ENCODE assay signal across 15 cellular contexts in genomic region chr1:22975694-22976093, GRCh38. TPM values are rescaled to one million over a fixed set of nuclear protein-coding genes. Genes with fewer than 3 reads are reported as not detected.
DNase-seq lines count a peak whose midpoint lies in the region; ATAC-seq, FAIRE-seq and TF ChIP-seq lines count a peak whose summit lies in the region.
"Had no signal": no experiment of that assay in that cellular context is flagged by ENCODE, and none has a peak within 500 bp of the region (broad histone marks: within the 10 kb centered on the region; RNA-seq: fewer than 3 reads in every experiment).

No MANE protein-coding gene starts in this region.

- H3K27me3 Mint-ChIP-seq in chondrocyte (ENCODE audit: low read depth) = no peaks in the 10 kb centered on the region
- peaks cover 34% of the 10 kb centered on the region for H3K27me3 Mint-ChIP-seq in activated T-cell treated with anti-CD3 and anti-CD28 coated beads, Interleukin-2, amount 50 U/mL, for 72 hours (ENCODE audit: low read depth)

- no peak overlapping the region; the same call in 1 of the 2 replicates for H2BK20ac ChIP-seq in H1 (ENCODE audit: low read length)

- H3K56ac ChIP-seq in H1 (replicated peaks; ENCODE audit: insufficient read length, low read depth, low read length) = no peak overlapping the region

- H3K27ac ChIP-seq in H1 (ENCODE audit: low read depth, low read length) = no peak overlapping the region
- H3K27ac ChIP-seq: testis had no signal

- no peak overlapping the region for H3K23ac ChIP-seq in H1 (ENCODE audit: insufficient read length)

- no peaks in the 10 kb centered on the region for H3K9me2 ChIP-seq in Loucy (replicated peaks; ENCODE audit: low read depth, low read length)

- CTCF ChIA-PET in H1 (lab: Charles Lee; ENCODE audit: partially characterized antibody) = interaction anchor here (0.9 to 2.5 kb wide), 4 partner anchors 92 to 210 kb away, joined by 3 to 14 read pairs (median 3); no protein-coding TSS in a partner anchor

- no peaks in the 10 kb centered on the region for H3K4me1 ChIP-seq in Loucy (ENCODE audit: insufficient read depth, low read length, poor library complexity, severe bottlenecking)
- peaks cover 0 to 2% (median 0%) of the 10 kb centered on the region in 4 experiments; a peak in 1 of 7 replicates for H3K4me1 ChIP-seq in H1 (replicated peaks in 1 of 4; ENCODE audit: control insufficient read depth in 3 of 4, insufficient read depth in 4 of 4, low read length in 3 of 4)
- H3K4me1 ChIP-seq: testis had no signal

- H3F3A ChIP-seq in Loucy (ENCODE audit: low read depth) = no peaks in the 10 kb centered on the region

- TF ChIP-seq POLR2A in H1 (IDR thresholded peaks at IDR 0.05; ENCODE audit: control extremely low read depth in 1 of 2, low read depth in 2 of 2, low read length in 2 of 2) = no peak

- no peaks in the 10 kb centered on the region for H3K9me3 ChIP-seq in Loucy (ENCODE audit: insufficient read depth, low read depth, low read length)
- no peaks in the 10 kb centered on the region for H3K9me3 ChIP-seq in H1 (ENCODE audit: insufficient read depth in 2 of 2, low read depth in 1 of 2, low read length in 1 of 2)
- H3K9me3 ChIP-seq: testis had no signal

- H3K4ac ChIP-seq in H1 (replicated peaks; ENCODE audit: insufficient read length, low read depth, low read length) = no peak overlapping the region

- H4K20me1 ChIP-seq in Loucy (ENCODE audit: insufficient read depth, low read length, poor library complexity, severe bottlenecking) (no peaks in the 10 kb centered on the region), H1 (replicated peaks in 1 of 2; ENCODE audit: control insufficient read depth in 1 of 2, insufficient read depth in 2 of 2, low read length in 2 of 2) (no peaks in the 10 kb centered on the region)

- no peak for FAIRE-seq in H1 (lab: Jason Lieb, UNC)

- H3K36me3 ChIP-seq in Loucy (ENCODE audit: insufficient read depth, low read length) (no peaks in the 10 kb centered on the region), H1 (ENCODE audit: control insufficient read depth in 2 of 4, insufficient read depth in 4 of 4, low read length in 3 of 4) (no peaks in the 10 kb centered on the region)

- H2BK15ac ChIP-seq in H1 (ENCODE audit: low read length) = no peak overlapping the region

- H3K4me2 ChIP-seq in Loucy (ENCODE audit: low read depth, low read length, poor library complexity, severe bottlenecking) = peak overlapping the region; percentile 49
- no peak overlapping the region for H3K4me2 ChIP-seq in H1 (ENCODE audit: insufficient read depth in 1 of 2, low read depth in 2 of 2, low read length in 2 of 2)

- H3K4me3 ChIP-seq in Loucy (ENCODE audit: low read length, poor library complexity, severe bottlenecking) (no peak overlapping the region), H1 (ENCODE audit: extremely low read depth in 1 of 4, insufficient read depth in 2 of 4, low read depth in 3 of 4, low read length in 4 of 4) (no peak overlapping the region)
- H3K4me3 ChIP-seq: testis had no signal

- H4K8ac ChIP-seq in H1 (ENCODE audit: extremely low read depth, insufficient read depth, low read length) = peak overlapping the region; percentile 82; the same call in 1 of the 2 replicates

- no peaks in the 10 kb centered on the region for H3K79me2 ChIP-seq in Loucy (ENCODE audit: insufficient read depth, low read length)
- no peaks in the 10 kb centered on the region for H3K79me2 ChIP-seq in H1 (ENCODE audit: control insufficient read depth in 1 of 2, insufficient read depth in 2 of 2, low read length in 2 of 2)

- POLR2A ChIA-PET in H1 (lab: Charles Lee; ENCODE audit: partially characterized antibody) = no interaction called here

- H3K9ac ChIP-seq in Loucy (ENCODE audit: low read depth, low read length, poor library complexity, severe bottlenecking) = no peak overlapping the region
- H3K9ac ChIP-seq in H1 (replicated peaks in 1 of 4; ENCODE audit: extremely low read depth in 1 of 4, low read depth in 3 of 4, low read length in 3 of 4) = no peak overlapping the region

- H4K91ac ChIP-seq in H1 (replicated peaks; ENCODE audit: insufficient read length, low read length) = no peak overlapping the region

- H3K14ac ChIP-seq in H1 (ENCODE audit: insufficient read length) = no peak overlapping the region

- 91% methylated on average over 3 of the region's 3 CpGs; no CpG with 5 or more reads in 1 of the 2 experiments for WGBS in H1 (ENCODE audit: extremely low coverage in 1 of 2, insufficient coverage in 1 of 2, insufficient read length in 1 of 2, insufficient replicate concordance in 2 of 2, low coverage in 1 of 2, low lambda C conversion rate in 2 of 2, missing lambda C conversion rate in 1 of 2), 2 experiments

- H3K23me2 ChIP-seq in H1 (ENCODE audit: low read depth, low read length) = no peaks in the 10 kb centered on the region

- H2BK120ac ChIP-seq in H1 (replicated peaks; ENCODE audit: low read depth, low read length) = no peak overlapping the region

- no peaks in the 10 kb centered on the region for H3K79me1 ChIP-seq in H1 (ENCODE audit: low read depth, low read length)

- ATAC-seq in activated T-cell treated with anti-CD3 and anti-CD28 coated beads, Interleukin-2, amount 50 U/mL, for 72 hours (replicated peaks in 1 of 2) = no peak

- DNase-seq in EH (ENCODE audit: low read depth) (peak; percentile 39), H1 (ENCODE audit: low read depth in 1 of 2, low spot score in 2 of 2) (no peak), lung microvascular endothelial cell (ENCODE audit: low read depth in 2 of 2) (peak; percentile 51 to 70), chondrocyte (ENCODE audit: low spot score) (no peak), COLO668 (lab: John Stamatoyannopoulos, UW; ENCODE audit: unreplicated experiment) (no peak), COLO829 (ENCODE audit: low spot score) (no peak)
- DNase-seq in activated T-cell treated with anti-CD3 and anti-CD28 coated beads, Interleukin-2, amount 50 U/mL, for 72 hours = no peak

- no peak overlapping the region for H3K4me3 Mint-ChIP-seq in chondrocyte (ENCODE audit: unreplicated experiment)
- H3K4me3 Mint-ChIP-seq in activated T-cell treated with anti-CD3 and anti-CD28 coated beads, Interleukin-2, amount 50 U/mL, for 72 hours = no peak overlapping the region
- H3K4me3 Mint-ChIP-seq: naive thymus-derived CD4-positive, alpha-beta T cell; T-helper 17 cell had no signal

- H4K5ac ChIP-seq in H1 (ENCODE audit: insufficient read length, low read depth, low read length) = no peak overlapping the region

- no peaks in the 10 kb centered on the region for H3K9me3 Mint-ChIP-seq in chondrocyte (ENCODE audit: low read depth)
- no peaks in the 10 kb centered on the region for H3K9me3 Mint-ChIP-seq in activated T-cell treated with anti-CD3 and anti-CD28 coated beads, Interleukin-2, amount 50 U/mL, for 72 hours

- no peak for TF ChIP-seq RAD21 in H1 (IDR thresholded peaks at IDR 0.05 in 1 of 2, conservative IDR thresholded peaks at IDR 0.05 in 1 of 2; ENCODE audit: low read depth in 2 of 2, low read length in 2 of 2)

- H2AFZ ChIP-seq in Loucy (ENCODE audit: low read length) = peak overlapping the region; percentile 91
- peak overlapping the region; percentile 93; the same call in 1 of the 2 replicates for H2AFZ ChIP-seq in H1 (ENCODE audit: low read length)

- H3K18ac ChIP-seq in H1 (ENCODE audit: extremely low read depth, low read length) = no peak overlapping the region

- TF ChIP-seq CTCF in Loucy (conservative IDR thresholded peaks at IDR 0.05; ENCODE audit: low read length) (no peak), H1 (IDR thresholded peaks at IDR 0.05; ENCODE audit: control extremely low read depth in 1 of 3, insufficient read depth in 1 of 3, low read depth in 1 of 3, low read length in 3 of 3) (no peak), chondrocyte (IDR thresholded peaks at IDR 0.05) (no peak)

- H3K4me1 Mint-ChIP-seq in chondrocyte (ENCODE audit: low read depth) = peaks cover 18% of the 10 kb centered on the region
- no peaks in the 10 kb centered on the region for H3K4me1 Mint-ChIP-seq in activated T-cell treated with anti-CD3 and anti-CD28 coated beads, Interleukin-2, amount 50 U/mL, for 72 hours (ENCODE audit: low read depth)

- peak overlapping the region; percentile 28; the same call in 1 of the 2 replicates for H2AK5ac ChIP-seq in H1 (ENCODE audit: low read depth, low read length)

- H2BK12ac ChIP-seq in H1 (ENCODE audit: low read depth, low read length) = peak overlapping the region; percentile 82

- H2BK5ac ChIP-seq in H1 (ENCODE audit: low read depth, low read length) = 0 out of 2 replicates have a peak overlapping the region, but pooled peaks have one; percentile 87

- no peak overlapping the region for H3K27ac Mint-ChIP-seq in chondrocyte (ENCODE audit: unreplicated experiment)
- H3K27ac Mint-ChIP-seq in activated T-cell treated with anti-CD3 and anti-CD28 coated beads, Interleukin-2, amount 50 U/mL, for 72 hours = no peak overlapping the region
- H3K27ac Mint-ChIP-seq: naive thymus-derived CD4-positive, alpha-beta T cell; T-helper 17 cell had no signal

- H3K27me3 ChIP-seq in Loucy (ENCODE audit: insufficient read depth, low read length, poor library complexity, severe bottlenecking) (no peaks in the 10 kb centered on the region), H1 (replicated peaks in 1 of 4; ENCODE audit: control insufficient read depth in 3 of 4, extremely low read depth in 1 of 4, insufficient read depth in 3 of 4, low read length in 3 of 4) (no peaks in the 10 kb centered on the region)
- H3K27me3 ChIP-seq: testis had no signal

- TF ChIP-seq EP300 in H1 (IDR thresholded peaks at IDR 0.05; ENCODE audit: borderline replicate concordance in 1 of 2, low read depth in 2 of 2, low read length in 2 of 2) = no peak

- H3K36me3 Mint-ChIP-seq in chondrocyte (ENCODE audit: low read depth) = no peaks in the 10 kb centered on the region
- H3K36me3 Mint-ChIP-seq in activated T-cell treated with anti-CD3 and anti-CD28 coated beads, Interleukin-2, amount 50 U/mL, for 72 hours (ENCODE audit: insufficient read depth in 2 of 2) = no peaks in the 10 kb centered on the region
- H3K36me3 Mint-ChIP-seq: naive thymus-derived CD4-positive, alpha-beta T cell had no signal

RNA-seq across cellular contexts. Expression of gene LACTBL1, which starts 3.0 kb away (rescaled TPM):
- not detected in 2 replicates for total RNA-seq in H1 (2021; fragmentation: NEBNext Ultra II Directional; extraction: Animal tissue kit (Norgen Biotek cat#: 25700))
- not detected in 2 replicates for polyA plus RNA-seq in H1 (2011; rRNA removed)
- polyA plus RNA-seq in H1 (2011; cell fraction: cytosol; rRNA removed) = not detected
- not detected for polyA plus RNA-seq in H1 (2011; cell fraction: nucleus; rRNA removed)
- not detected in 4 replicates for polyA plus RNA-seq in H1 (2012, experiment 1 of 2)
- not detected for polyA plus RNA-seq in H1 (2012, experiment 2 of 2)
- polyA plus RNA-seq in H1 (2013, experiment 1 of 2) = not detected
- polyA plus RNA-seq in H1 (2013, experiment 2 of 2) = not detected
- polyA minus RNA-seq in H1 (2011; rRNA and poly(A)+ RNA removed) = not detected in 2 replicates
- not detected for polyA minus RNA-seq in H1 (2011; cell fraction: cytosol; rRNA and poly(A)+ RNA removed)
- polyA minus RNA-seq in H1 (2011; cell fraction: nucleus; rRNA and poly(A)+ RNA removed) = not detected
- not detected in 2 replicates for total RNA-seq in lung microvascular endothelial cell
- total RNA-seq in chondrocyte = not detected in 3 replicates
- total RNA-seq in activated T-cell treated with anti-CD3 and anti-CD28 coated beads, Interleukin-2, amount 50 U/mL, for 72 hours = not detected
- total RNA-seq: Calu3; lower leg skin; naive thymus-derived CD4-positive, alpha-beta T cell; Right ventricle myocardium superior; T-helper 17 cell had no signal
- polyA plus RNA-seq: adipose tissue; naive thymus-derived CD4-positive, alpha-beta T cell had no signal

RNA-seq across cellular contexts. Expression of gene TEX46, which starts 40.0 kb away (rescaled TPM):
- total RNA-seq in H1 (2021; fragmentation: NEBNext Ultra II Directional; extraction: Animal tissue kit (Norgen Biotek cat#: 25700)) = not detected in 2 replicates
- polyA plus RNA-seq in H1 (2011; rRNA removed) = not detected in 2 replicates
- polyA plus RNA-seq in H1 (2011; cell fraction: cytosol; rRNA removed) = not detected
- not detected for polyA plus RNA-seq in H1 (2011; cell fraction: nucleus; rRNA removed)
- polyA plus RNA-seq in H1 (2012, experiment 1 of 2) = not detected in 4 replicates
- not detected for polyA plus RNA-seq in H1 (2012, experiment 2 of 2)
- 0.28 TPM for polyA plus RNA-seq in H1 (2013, experiment 1 of 2)
- 0.17 TPM for polyA plus RNA-seq in H1 (2013, experiment 2 of 2)
- 0.49 TPM in 1 of 2 replicates, not detected in the other for polyA minus RNA-seq in H1 (2011; rRNA and poly(A)+ RNA removed)
- not detected for polyA minus RNA-seq in H1 (2011; cell fraction: cytosol; rRNA and poly(A)+ RNA removed)
- not detected for polyA minus RNA-seq in H1 (2011; cell fraction: nucleus; rRNA and poly(A)+ RNA removed)
- total RNA-seq in lung microvascular endothelial cell (not detected in 2 replicates), chondrocyte (not detected in 3 replicates)
- not detected for total RNA-seq in activated T-cell treated with anti-CD3 and anti-CD28 coated beads, Interleukin-2, amount 50 U/mL, for 72 hours
- total RNA-seq: Calu3, lower leg skin, Right ventricle myocardium superior, T-helper 17 cell had no signal
- polyA plus RNA-seq: adipose tissue; naive thymus-derived CD4-positive, alpha-beta T cell had no signal

RNA-seq across cellular contexts. Expression of gene KDM1A, which starts 43.6 kb away (rescaled TPM):
- total RNA-seq in H1 (2021; fragmentation: NEBNext Ultra II Directional; extraction: Animal tissue kit (Norgen Biotek cat#: 25700)) = 273 and 275 TPM in 2 replicates
- 175 and 216 TPM in 2 replicates for polyA plus RNA-seq in H1 (2011; rRNA removed)
- 273 TPM for polyA plus RNA-seq in H1 (2011; cell fraction: cytosol; rRNA removed)
- polyA plus RNA-seq in H1 (2011; cell fraction: nucleus; rRNA removed) = 202 TPM
- polyA plus RNA-seq in H1 (2012, experiment 1 of 2) = 186 to 254 TPM (median 240 TPM) in 4 replicates
- polyA plus RNA-seq in H1 (2012, experiment 2 of 2) = 69.3 TPM
- polyA plus RNA-seq in H1 (2013, experiment 1 of 2) = 148 TPM
- polyA plus RNA-seq in H1 (2013, experiment 2 of 2) = 146 TPM
- 323 and 356 TPM in 2 replicates for polyA minus RNA-seq in H1 (2011; rRNA and poly(A)+ RNA removed)
- 111 TPM for polyA minus RNA-seq in H1 (2011; cell fraction: cytosol; rRNA and poly(A)+ RNA removed)
- polyA minus RNA-seq in H1 (2011; cell fraction: nucleus; rRNA and poly(A)+ RNA removed) = 111 TPM
- total RNA-seq in lung microvascular endothelial cell = 73.6 and 87.4 TPM in 2 replicates
- total RNA-seq in chondrocyte = 88.1 to 105 TPM (median 89.9 TPM) in 3 replicates
- 10 to 100 TPM; 49.2 to 50.7 TPM for total RNA-seq in activated T-cell treated with anti-CD3 and anti-CD28 coated beads, Interleukin-2, amount 50 U/mL, for 72 hours

Comparison
In these comparisons a context has a peak if more than half of its experiments do, and no peak if none do; other contexts are left out.
1. DNase-seq: peak in EH (single experiment) and lung microvascular endothelial cell (2 of 2); none in H1 (0 of 2), chondrocyte (single experiment), COLO668 (single experiment), activated T-cell treated with anti-CD3 and anti-CD28 coated beads, Interleukin-2, amount 50 U/mL, for 72 hours (0 of 2) and COLO829 (single experiment).